ENCODE assay signal across 2 cellular contexts in the genomic region with DNA sequence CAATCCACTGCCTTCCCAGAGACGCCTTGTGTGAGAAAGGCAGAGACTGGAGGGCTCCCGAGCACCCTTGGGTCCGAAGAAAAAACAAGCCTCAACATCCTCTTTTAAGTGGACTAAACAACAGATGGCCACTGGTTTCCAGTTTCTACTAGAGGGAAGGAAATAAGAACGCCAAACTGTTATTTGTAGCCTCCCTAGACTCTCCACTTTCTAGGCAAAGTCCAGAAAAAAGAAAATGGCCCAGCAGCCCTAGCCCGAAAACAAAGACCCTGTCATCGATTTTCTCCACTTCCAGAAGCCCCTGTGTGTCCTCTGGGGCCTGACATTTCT.
TF ChIP-seq lines count a peak whose summit lies in the region.

No MANE protein-coding gene starts in this region.

TF ChIP-seq in IMR-90, 13 proteins besides CTCF, POLR2A, EP300 and RAD21:
- no peak for TF ChIP-seq MAZ (IDR thresholded peaks at IDR 0.05; ENCODE audit: borderline replicate concordance, low read depth, low read length)
- TF ChIP-seq CHD1 (IDR thresholded peaks at IDR 0.05; ENCODE audit: low read depth, low read length), result no peak
- TF ChIP-seq, protein P1, sequence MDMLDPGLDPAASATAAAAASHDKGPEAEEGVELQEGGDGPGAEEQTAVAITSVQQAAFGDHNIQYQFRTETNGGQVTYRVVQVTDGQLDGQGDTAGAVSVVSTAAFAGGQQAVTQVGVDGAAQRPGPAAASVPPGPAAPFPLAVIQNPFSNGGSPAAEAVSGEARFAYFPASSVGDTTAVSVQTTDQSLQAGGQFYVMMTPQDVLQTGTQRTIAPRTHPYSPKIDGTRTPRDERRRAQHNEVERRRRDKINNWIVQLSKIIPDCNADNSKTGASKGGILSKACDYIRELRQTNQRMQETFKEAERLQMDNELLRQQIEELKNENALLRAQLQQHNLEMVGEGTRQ (IDR thresholded peaks at IDR 0.05; ENCODE audit: low read depth, low read length), result no peak

TF ChIP-seq in GM12878, 131 proteins besides CTCF, POLR2A, EP300 and RAD21:
- no peak for TF ChIP-seq MYB (IDR thresholded peaks at IDR 0.05; ENCODE audit: borderline replicate concordance, low read depth, low read length)
- TF ChIP-seq YBX1 (IDR thresholded peaks at IDR 0.05), result no peak
- no peak for TF ChIP-seq CREB1 (IDR thresholded peaks at IDR 0.05; ENCODE audit: low read depth)
- no peak for TF ChIP-seq HDAC2 (IDR thresholded peaks at IDR 0.05)
- TF ChIP-seq CEBPB (IDR thresholded peaks at IDR 0.05; ENCODE audit: borderline replicate concordance in 1 of 2, low read depth in 2 of 2, low read length in 2 of 2), result no peak
- TF ChIP-seq, protein P2, sequence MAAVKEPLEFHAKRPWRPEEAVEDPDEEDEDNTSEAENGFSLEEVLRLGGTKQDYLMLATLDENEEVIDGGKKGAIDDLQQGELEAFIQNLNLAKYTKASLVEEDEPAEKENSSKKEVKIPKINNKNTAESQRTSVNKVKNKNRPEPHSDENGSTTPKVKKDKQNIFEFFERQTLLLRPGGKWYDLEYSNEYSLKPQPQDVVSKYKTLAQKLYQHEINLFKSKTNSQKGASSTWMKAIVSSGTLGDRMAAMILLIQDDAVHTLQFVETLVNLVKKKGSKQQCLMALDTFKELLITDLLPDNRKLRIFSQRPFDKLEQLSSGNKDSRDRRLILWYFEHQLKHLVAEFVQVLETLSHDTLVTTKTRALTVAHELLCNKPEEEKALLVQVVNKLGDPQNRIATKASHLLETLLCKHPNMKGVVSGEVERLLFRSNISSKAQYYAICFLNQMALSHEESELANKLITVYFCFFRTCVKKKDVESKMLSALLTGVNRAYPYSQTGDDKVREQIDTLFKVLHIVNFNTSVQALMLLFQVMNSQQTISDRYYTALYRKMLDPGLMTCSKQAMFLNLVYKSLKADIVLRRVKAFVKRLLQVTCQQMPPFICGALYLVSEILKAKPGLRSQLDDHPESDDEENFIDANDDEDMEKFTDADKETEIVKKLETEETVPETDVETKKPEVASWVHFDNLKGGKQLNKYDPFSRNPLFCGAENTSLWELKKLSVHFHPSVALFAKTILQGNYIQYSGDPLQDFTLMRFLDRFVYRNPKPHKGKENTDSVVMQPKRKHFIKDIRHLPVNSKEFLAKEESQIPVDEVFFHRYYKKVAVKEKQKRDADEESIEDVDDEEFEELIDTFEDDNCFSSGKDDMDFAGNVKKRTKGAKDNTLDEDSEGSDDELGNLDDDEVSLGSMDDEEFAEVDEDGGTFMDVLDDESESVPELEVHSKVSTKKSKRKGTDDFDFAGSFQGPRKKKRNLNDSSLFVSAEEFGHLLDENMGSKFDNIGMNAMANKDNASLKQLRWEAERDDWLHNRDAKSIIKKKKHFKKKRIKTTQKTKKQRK (IDR thresholded peaks at IDR 0.05; ENCODE audit: low read depth, low read length), result no peak
- TF ChIP-seq KAT2A (conservative IDR thresholded peaks at IDR 0.05; ENCODE audit: control insufficient read depth, low read depth, low read length), result no peak
- TF ChIP-seq NFYA (IDR thresholded peaks at IDR 0.05; ENCODE audit: borderline replicate concordance, low read depth, low read length), result no peak
- no peak for TF ChIP-seq NRF1 (conservative IDR thresholded peaks at IDR 0.05; ENCODE audit: low read depth, low read length)
- TF ChIP-seq RAD51 (IDR thresholded peaks at IDR 0.05), result no peak
- TF ChIP-seq, protein P3, sequence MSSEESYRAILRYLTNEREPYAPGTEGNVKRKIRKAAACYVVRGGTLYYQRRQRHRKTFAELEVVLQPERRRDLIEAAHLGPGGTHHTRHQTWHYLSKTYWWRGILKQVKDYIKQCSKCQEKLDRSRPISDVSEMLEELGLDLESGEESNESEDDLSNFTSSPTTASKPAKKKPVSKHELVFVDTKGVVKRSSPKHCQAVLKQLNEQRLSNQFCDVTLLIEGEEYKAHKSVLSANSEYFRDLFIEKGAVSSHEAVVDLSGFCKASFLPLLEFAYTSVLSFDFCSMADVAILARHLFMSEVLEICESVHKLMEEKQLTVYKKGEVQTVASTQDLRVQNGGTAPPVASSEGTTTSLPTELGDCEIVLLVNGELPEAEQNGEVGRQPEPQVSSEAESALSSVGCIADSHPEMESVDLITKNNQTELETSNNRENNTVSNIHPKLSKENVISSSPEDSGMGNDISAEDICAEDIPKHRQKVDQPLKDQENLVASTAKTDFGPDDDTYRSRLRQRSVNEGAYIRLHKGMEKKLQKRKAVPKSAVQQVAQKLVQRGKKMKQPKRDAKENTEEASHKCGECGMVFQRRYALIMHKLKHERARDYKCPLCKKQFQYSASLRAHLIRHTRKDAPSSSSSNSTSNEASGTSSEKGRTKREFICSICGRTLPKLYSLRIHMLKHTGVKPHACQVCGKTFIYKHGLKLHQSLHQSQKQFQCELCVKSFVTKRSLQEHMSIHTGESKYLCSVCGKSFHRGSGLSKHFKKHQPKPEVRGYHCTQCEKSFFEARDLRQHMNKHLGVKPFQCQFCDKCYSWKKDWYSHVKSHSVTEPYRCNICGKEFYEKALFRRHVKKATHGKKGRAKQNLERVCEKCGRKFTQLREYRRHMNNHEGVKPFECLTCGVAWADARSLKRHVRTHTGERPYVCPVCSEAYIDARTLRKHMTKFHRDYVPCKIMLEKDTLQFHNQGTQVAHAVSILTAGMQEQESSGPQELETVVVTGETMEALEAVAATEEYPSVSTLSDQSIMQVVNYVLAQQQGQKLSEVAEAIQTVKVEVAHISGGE (CRISPR knock-in tag; IDR thresholded peaks at IDR 0.05), result no peak
- TF ChIP-seq TCF7 (IDR thresholded peaks at IDR 0.05; ENCODE audit: borderline replicate concordance), result no peak
- TF ChIP-seq IRF4 (IDR thresholded peaks at IDR 0.05; ENCODE audit: low read depth, low read length), result no peak
